ENCODE assay signal across 8 cellular contexts in the genomic region with DNA sequence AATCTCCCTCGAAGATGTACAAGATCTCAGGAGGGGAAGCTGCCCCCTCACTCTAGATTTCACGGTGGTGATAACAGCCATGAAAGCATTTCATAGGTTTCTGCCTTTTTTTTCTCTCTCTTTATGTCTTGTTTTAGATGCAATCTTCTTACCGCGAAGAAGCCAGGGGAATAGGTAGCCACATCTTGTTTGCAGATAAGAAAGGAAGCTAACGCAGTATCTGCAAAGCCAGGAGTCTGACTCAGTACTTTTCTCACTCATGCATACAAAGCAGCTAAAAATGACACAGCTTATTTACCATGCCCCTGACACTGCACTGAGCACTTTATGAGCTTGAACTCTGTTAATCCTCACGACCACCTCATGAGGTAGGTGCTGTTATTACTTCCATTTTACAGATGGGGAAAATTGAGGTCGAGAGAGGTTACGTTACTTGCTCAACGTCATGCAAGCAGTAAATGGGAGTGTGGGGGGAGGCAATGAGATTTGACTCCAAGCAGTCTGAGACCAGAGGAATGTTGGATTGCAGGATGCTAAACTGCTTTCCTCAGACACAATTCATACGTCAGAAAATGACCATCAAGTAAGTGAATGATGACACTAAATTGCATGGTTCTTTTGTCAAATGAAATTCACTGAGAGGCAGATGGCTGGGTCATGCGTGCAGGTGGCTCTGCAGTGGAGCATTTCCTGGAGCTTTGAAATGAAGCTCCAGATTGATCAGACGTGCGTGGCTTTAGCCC. TPM values are rescaled to one million over a fixed set of nuclear protein-coding genes. Genes with fewer than 3 reads are reported as not detected.
DNase-seq lines count a peak whose midpoint lies in the region; ATAC-seq and TF ChIP-seq lines count a peak whose summit lies in the region.

No MANE protein-coding gene starts in this region.

- TF ChIP-seq CTCF in stomach (IDR thresholded peaks at IDR 0.05): no peak
- no peak for TF ChIP-seq CTCF in WERI-Rb-1 (IDR thresholded peaks at IDR 0.05; ENCODE audit: low read depth, low read length)

- peaks cover 44 to 59% (median 48%) of the 10 kb centered on the region in 10 experiments for H3K4me1 ChIP-seq in BLaER1 treated with 17β-estradiol and CSF1 and Interleukin-3, amounts not matched to agents 10 nM and 100 nM
- peaks cover 36 to 81% (median 60%) of the 10 kb centered on the region in 4 donors for H3K4me1 ChIP-seq in stomach

- H3K27ac Mint-ChIP-seq in activated T-helper 1 cell treated with anti-CD3 and anti-CD28 coated beads, Interleukin-12 subunit alpha, Interleukin-12 subunit beta, Interleukin-2, Interleukin-4 antibody, amounts not matched to agents 30 ng/mL and 10 ng/mL and 1 ng/mL, durations not matched to agents 14 hours and 24 hours and 36 hours: peak overlapping the region; percentile 77

- no peak for TF ChIP-seq EP300 in stomach (IDR thresholded peaks at IDR 0.05)

- peak overlapping the region; percentile 80 to 98 (median 94) for H3K4me2 ChIP-seq in BLaER1 treated with 17β-estradiol and CSF1 and Interleukin-3, amounts not matched to agents 10 nM and 100 nM

- H3K4me3 Mint-ChIP-seq in activated T-helper 1 cell treated with anti-CD3 and anti-CD28 coated beads, Interleukin-12 subunit alpha, Interleukin-12 subunit beta, Interleukin-2, Interleukin-4 antibody, amounts not matched to agents 30 ng/mL and 10 ng/mL and 1 ng/mL, durations not matched to agents 14 hours and 24 hours and 36 hours: peak overlapping the region; percentile 94

- DNase-seq in activated T-helper 1 cell treated with anti-CD3 and anti-CD28 coated beads, Interleukin-12 subunit alpha, Interleukin-12 subunit beta, Interleukin-2, Interleukin-4 antibody, amounts not matched to agents 30 ng/mL and 10 ng/mL and 1 ng/mL, durations not matched to agents 14 hours and 24 hours and 36 hours (ENCODE audit: low spot score): peak; percentile 37
- DNase-seq in islet precursor cell: peak; percentile 71
- no peak for DNase-seq in stomach
- DNase-seq in cerebellum (ENCODE audit: low spot score): no peak
- DNase-seq in NCI-H1105 (lab: John Stamatoyannopoulos, UW): no peak
- no peak for DNase-seq in WERI-Rb-1

- peak overlapping the region; percentile 58 to 97 (median 93); a peak in 21 of 22 replicates for H3K27ac ChIP-seq in BLaER1 treated with 17β-estradiol and CSF1 and Interleukin-3, amounts not matched to agents 10 nM and 100 nM
- H3K27ac ChIP-seq in stomach (peak overlapping the region; percentile 9 to 99 (median 99)), WERI-Rb-1 (no peak overlapping the region)

- H3K36me3 ChIP-seq in BLaER1 treated with 17β-estradiol and CSF1 and Interleukin-3, amounts not matched to agents 10 nM and 100 nM: peaks cover 39 to 59% (median 50%) of the 10 kb centered on the region in 11 experiments
- H3K36me3 ChIP-seq in stomach (peaks cover 7 to 43% (median 24%) of the 10 kb centered on the region in 4 donors), WERI-Rb-1 (no peaks in the 10 kb centered on the region)

- no peaks in the 10 kb centered on the region for H3K27me3 ChIP-seq in BLaER1 treated with 17β-estradiol and CSF1 and Interleukin-3, amounts not matched to agents 10 nM and 100 nM
- H3K27me3 ChIP-seq in stomach (no peaks in the 10 kb centered on the region), WERI-Rb-1 (ENCODE audit: insufficient read depth, low read depth, severe bottlenecking) (no peaks in the 10 kb centered on the region)

- no peaks in the 10 kb centered on the region for H3K27me3 Mint-ChIP-seq in activated T-helper 1 cell treated with anti-CD3 and anti-CD28 coated beads, Interleukin-12 subunit alpha, Interleukin-12 subunit beta, Interleukin-2, Interleukin-4 antibody, amounts not matched to agents 30 ng/mL and 10 ng/mL and 1 ng/mL, durations not matched to agents 14 hours and 24 hours and 36 hours (ENCODE audit: insufficient read depth)

- intact Hi-C loops in activated T-helper 1 cell treated with anti-CD3 and anti-CD28 coated beads, Interleukin-12 subunit alpha, Interleukin-12 subunit beta, Interleukin-2, Interleukin-4 antibody, amounts not matched to agents 30 ng/mL and 10 ng/mL and 1 ng/mL, durations not matched to agents 14 hours and 24 hours and 36 hours (cut with micrococcal nuclease): loop anchor here (1.0 to 10.0 kb wide), 12 partner anchors 10 to 1908 kb away; a partner anchor contains a TSS
- intact Hi-C loops in stomach (cut with DNase I; ENCODE audit: low total_unique reads): no loop called here

- peak; percentile 20 for ATAC-seq in HG03378 (IDR thresholded peaks at IDR 0.05; ENCODE audit: unreplicated experiment)

- H3K4me1 Mint-ChIP-seq in activated T-helper 1 cell treated with anti-CD3 and anti-CD28 coated beads, Interleukin-12 subunit alpha, Interleukin-12 subunit beta, Interleukin-2, Interleukin-4 antibody, amounts not matched to agents 30 ng/mL and 10 ng/mL and 1 ng/mL, durations not matched to agents 14 hours and 24 hours and 36 hours (ENCODE audit: low read depth): peaks cover 61% of the 10 kb centered on the region

- peaks cover 52% of the 10 kb centered on the region for H3K36me3 Mint-ChIP-seq in activated T-helper 1 cell treated with anti-CD3 and anti-CD28 coated beads, Interleukin-12 subunit alpha, Interleukin-12 subunit beta, Interleukin-2, Interleukin-4 antibody, amounts not matched to agents 30 ng/mL and 10 ng/mL and 1 ng/mL, durations not matched to agents 14 hours and 24 hours and 36 hours (ENCODE audit: low read depth)

- TF ChIP-seq POLR2A in stomach (IDR thresholded peaks at IDR 0.05): no peak

- H4K20me1 ChIP-seq in BLaER1 treated with 17β-estradiol and CSF1 and Interleukin-3, amounts not matched to agents 10 nM and 100 nM: peaks cover 42 to 81% (median 71%) of the 10 kb centered on the region in 11 experiments

- WGBS in stomach, 5 donors: 18 to 34% (median 32%) methylated on average over 13 of the region's 13 CpGs

- H3K9ac ChIP-seq in BLaER1 treated with 17β-estradiol and CSF1 and Interleukin-3, amounts not matched to agents 10 nM and 100 nM: peak overlapping the region; percentile 86 to 97 (median 94); a peak in 21 of 22 replicates

- peak overlapping the region; percentile 80 to 98 (median 89); a peak in 19 of 20 replicates for H3K4me3 ChIP-seq in BLaER1 treated with 17β-estradiol and CSF1 and Interleukin-3, amounts not matched to agents 10 nM and 100 nM
- peak overlapping the region; percentile 81 to 94 (median 92) for H3K4me3 ChIP-seq in stomach
- no peak overlapping the region for H3K4me3 ChIP-seq in WERI-Rb-1 (ENCODE audit: low read depth, low read length)

- no peaks in the 10 kb centered on the region for H3K9me3 Mint-ChIP-seq in activated T-helper 1 cell treated with anti-CD3 and anti-CD28 coated beads, Interleukin-12 subunit alpha, Interleukin-12 subunit beta, Interleukin-2, Interleukin-4 antibody, amounts not matched to agents 30 ng/mL and 10 ng/mL and 1 ng/mL, durations not matched to agents 14 hours and 24 hours and 36 hours

- H3K9me3 ChIP-seq in BLaER1 treated with 17β-estradiol and CSF1 and Interleukin-3, amounts not matched to agents 10 nM and 100 nM (replicated peaks in 1 of 11): no peaks in the 10 kb centered on the region
- H3K9me3 ChIP-seq in stomach (no peaks in the 10 kb centered on the region), WERI-Rb-1 (ENCODE audit: severe bottlenecking) (no peaks in the 10 kb centered on the region)

RNA-seq across cellular contexts. Expression of a gene that starts 3.2 kb away (rescaled TPM):
- 34.7 and 37.5 TPM in 2 replicates for total RNA-seq in activated T-helper 1 cell treated with anti-CD3 and anti-CD28 coated beads, Interleukin-12 subunit alpha, Interleukin-12 subunit beta, Interleukin-2, Interleukin-4 antibody, amounts not matched to agents 30 ng/mL and 10 ng/mL and 1 ng/mL, durations not matched to agents 14 hours and 24 hours and 36 hours
- total RNA-seq in stomach (10 to 100 TPM in 4 of 5 donors, 1 to 10 TPM in 1; 2.2 to 38.7 (median 15.6) TPM), cerebellum (3.8 TPM)
- 10 to 100 TPM in 2 of 3 donors, 1 to 10 TPM in 1; 6.7 to 11.9 (median 11.9) TPM for polyA plus RNA-seq in stomach

Comparison
In these comparisons a context has a peak if more than half of its experiments do, and no peak if none do; other contexts are left out.
1. DNase-seq: peak in activated T-helper 1 cell treated with anti-CD3 and anti-CD28 coated beads, Interleukin-12 subunit alpha, Interleukin-12 subunit beta, Interleukin-2, Interleukin-4 antibody, amounts not matched to agents 30 ng/mL and 10 ng/mL and 1 ng/mL, durations not matched to agents 14 hours and 24 hours and 36 hours (single experiment) and islet precursor cell (single experiment); none in stomach (single experiment), cerebellum (single experiment), NCI-H1105 (single experiment) and WERI-Rb-1 (single experiment).